Comparison of ENCODE assay signal across 9 cellular contexts in the genomic region with DNA sequence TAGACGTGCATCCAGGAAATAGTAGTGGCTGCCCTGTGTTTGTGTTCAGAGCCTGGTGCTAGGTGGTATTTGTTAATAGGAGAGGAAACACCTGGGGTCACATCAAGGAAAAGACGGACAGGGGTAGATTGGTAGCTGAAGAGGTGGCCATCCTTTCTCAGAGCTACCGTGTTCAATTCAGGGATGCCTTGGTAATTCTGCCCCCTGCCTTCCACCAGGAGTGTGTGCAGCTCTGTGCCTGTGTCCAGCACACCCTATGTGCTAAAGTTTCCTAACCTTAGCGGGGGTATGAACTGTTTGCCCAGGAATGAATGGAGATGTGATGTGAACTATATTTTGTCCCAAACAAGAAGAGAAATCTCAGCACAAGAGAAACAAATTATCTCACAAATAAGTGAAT.
DNase-seq lines count a peak whose midpoint lies in the region; ATAC-seq and TF ChIP-seq lines count a peak whose summit lies in the region.
"Had no signal": no experiment of that assay in that cellular context is flagged by ENCODE, and none has a peak within 500 bp of the region (broad histone marks: within the 10 kb centered on the region; RNA-seq: fewer than 3 reads in every experiment).

No MANE protein-coding gene starts in this region.

- peak; percentile 37; the same call in 1 of the 2 replicates for TF ChIP-seq RAD21 in SK-N-SH (IDR thresholded peaks at IDR 0.05; ENCODE audit: low read length)

- DNase-seq in SK-N-SH: no peak
- no peak for DNase-seq in ascending aorta (ENCODE audit: low spot score in 2 of 2)
- peak; percentile 49 for DNase-seq in iPS-NIHi11 (ENCODE audit: low spot score)
- DNase-seq in tibial artery: no peak
- DNase-seq in ecto neural progenitor cell (ENCODE audit: low spot score): no peak
- no peak for DNase-seq in spleen
- no peak for DNase-seq in activated naive CD4-positive, alpha-beta T cell (lab: John Stamatoyannopoulos, UW)

- H3K79me2 ChIP-seq in SK-N-SH (ENCODE audit: insufficient read depth): no peaks in the 10 kb centered on the region

- no peak overlapping the region for H3K9ac ChIP-seq in SK-N-SH

- CTCF ChIA-PET in SK-N-SH (lab: Yijun Ruan, JAX): interaction anchor here (1.0 to 2.3 kb wide), 4 partner anchors 10 to 112 kb away, joined by 3 to 10 read pairs (median 5); no protein-coding TSS in a partner anchor

- POLR2A ChIA-PET in SK-N-SH (lab: Yijun Ruan, JAX): no interaction called here

- no peak for TF ChIP-seq POLR2A in spleen (IDR thresholded peaks at IDR 0.05)

- H3K36me3 ChIP-seq in SK-N-SH (replicated peaks in 1 of 2; ENCODE audit: control insufficient read depth in 1 of 2, insufficient read depth in 2 of 2, low read length in 1 of 2) (no peaks in the 10 kb centered on the region), ascending aorta (no peaks in the 10 kb centered on the region), tibial artery (no peaks in the 10 kb centered on the region), spleen (no peaks in the 10 kb centered on the region)
- H3K36me3 ChIP-seq: HAP-1 had no signal

- TF ChIP-seq EP300 in SK-N-SH (IDR thresholded peaks at IDR 0.05; ENCODE audit: borderline replicate concordance in 1 of 2, low read depth in 1 of 2, low read length in 1 of 2): no peak

- TF ChIP-seq CTCF in SK-N-SH (IDR thresholded peaks at IDR 0.05): peak; percentile 28; the same call in 1 of the 2 replicates
- TF ChIP-seq CTCF in ascending aorta (IDR thresholded peaks at IDR 0.05): peak; percentile 41 to 66 (median 51)
- peak; percentile 50 to 61 for TF ChIP-seq CTCF in tibial artery (IDR thresholded peaks at IDR 0.05)
- TF ChIP-seq CTCF in spleen (IDR thresholded peaks at IDR 0.05 in 8 of 11, conservative IDR thresholded peaks at IDR 0.05 in 3 of 11): peak in 1 of 11 experiments; percentile 14

- no peaks in the 10 kb centered on the region for H3K9me2 ChIP-seq in SK-N-SH

- intact Hi-C loops in ascending aorta (cut with DNase I) (loop anchor here (1.0 kb wide), 1 partner anchor 81 kb away; no protein-coding TSS in a partner anchor), tibial artery (cut with DNase I; ENCODE audit: low total_unique reads) (loop anchor here (5.0 kb wide), 1 partner anchor 82 kb away; no protein-coding TSS in a partner anchor), spleen (cut with DNase I; ENCODE audit: low total_unique reads) (no loop called here)

- H3K27me3 ChIP-seq in SK-N-SH (ENCODE audit: insufficient read depth) (no peaks in the 10 kb centered on the region), ascending aorta (no peaks in the 10 kb centered on the region), tibial artery (no peaks in the 10 kb centered on the region), spleen (replicated peaks in 1 of 7) (peaks cover 0 to 59% (median 0%) of the 10 kb centered on the region in 7 donors)

- no peak overlapping the region for H2AFZ ChIP-seq in SK-N-SH (ENCODE audit: low read depth)

- ATAC-seq in SK-N-SH treated with all-trans-retinoic acid at 6 μM for 48 hours: no peak

- H3K4me1 ChIP-seq in SK-N-SH (ENCODE audit: control insufficient read depth in 1 of 2, insufficient read depth in 2 of 2, low read depth in 1 of 2, low read length in 1 of 2) (no peaks in the 10 kb centered on the region), ascending aorta (no peaks in the 10 kb centered on the region), tibial artery (no peaks in the 10 kb centered on the region), spleen (no peaks in the 10 kb centered on the region)
- H3K4me1 ChIP-seq: HAP-1 had no signal

- H3K4me3 ChIP-seq in SK-N-SH (ENCODE audit: low read depth in 2 of 2, low read length in 1 of 2): no peak overlapping the region
- H3K4me3 ChIP-seq in ascending aorta: no peak overlapping the region
- no peak overlapping the region for H3K4me3 ChIP-seq in tibial artery
- no peak overlapping the region for H3K4me3 ChIP-seq in spleen
- H3K4me3 ChIP-seq: HAP-1 had no signal

- 7% methylated on average over 3 of the region's 4 CpGs for WGBS in SK-N-SH (ENCODE audit: low lambda C conversion rate)
- WGBS in spleen, 5 donors: 34 to 44% (median 37%) methylated on average over 4 of the region's 4 CpGs

- H3K27ac ChIP-seq in SK-N-SH (ENCODE audit: low read depth in 2 of 2, low read length in 1 of 2): no peak overlapping the region
- no peak overlapping the region for H3K27ac ChIP-seq in ascending aorta
- no peak overlapping the region for H3K27ac ChIP-seq in tibial artery
- H3K27ac ChIP-seq in spleen: no peak overlapping the region

- H4K20me1 ChIP-seq in SK-N-SH (ENCODE audit: insufficient read depth): no peaks in the 10 kb centered on the region

- H3K4me2 ChIP-seq in SK-N-SH: no peak overlapping the region

- H3K9me3 ChIP-seq in SK-N-SH: no peaks in the 10 kb centered on the region
- no peaks in the 10 kb centered on the region for H3K9me3 ChIP-seq in ascending aorta
- no peaks in the 10 kb centered on the region for H3K9me3 ChIP-seq in tibial artery
- peaks cover 0 to 5% (median 0%) of the 10 kb centered on the region in 8 donors for H3K9me3 ChIP-seq in spleen
- H3K9me3 ChIP-seq: HAP-1 had no signal

- no peaks in the 10 kb centered on the region for H3F3A ChIP-seq in SK-N-SH (replicated peaks; ENCODE audit: insufficient read depth)

TF ChIP-seq in SK-N-SH, 30 proteins besides CTCF, POLR2A, EP300 and RAD21 (continues in another document):
- TF ChIP-seq GABPA (IDR thresholded peaks at IDR 0.05; ENCODE audit: low read depth) (no peak), TAF1 (IDR thresholded peaks at IDR 0.05; ENCODE audit: borderline replicate concordance, low read depth, low read length) (no peak), RCOR1 (IDR thresholded peaks at IDR 0.05; ENCODE audit: low read length) (no peak), FOXM1 (IDR thresholded peaks at IDR 0.05; ENCODE audit: low read depth) (no peak), SMC3 (IDR thresholded peaks at IDR 0.05; ENCODE audit: low read depth, low read length) (no peak), YY1 (IDR thresholded peaks at IDR 0.05; ENCODE audit: low read depth) (no peak), JUND (IDR thresholded peaks at IDR 0.05) (no peak), RFX5 (IDR thresholded peaks at IDR 0.05; ENCODE audit: low read length) (no peak), POLR2AphosphoS5 (IDR thresholded peaks at IDR 0.05; ENCODE audit: low read depth, low read length) (no peak), FOSL2 (IDR thresholded peaks at IDR 0.05; ENCODE audit: borderline replicate concordance, low read depth) (no peak), TEAD4 (IDR thresholded peaks at IDR 0.05; ENCODE audit: borderline replicate concordance, insufficient read depth) (no peak), NFIC (IDR thresholded peaks at IDR 0.05; ENCODE audit: borderline replicate concordance) (no peak), FOXJ3 (CRISPR knock-in tag; IDR thresholded peaks at IDR 0.05) (no peak), NRF1 (IDR thresholded peaks at IDR 0.05; ENCODE audit: low read depth, low read length) (no peak), CHD2 (IDR thresholded peaks at IDR 0.05; ENCODE audit: low read length, partially characterized antibody) (no peak)
- TF ChIP-seq, protein P1, sequence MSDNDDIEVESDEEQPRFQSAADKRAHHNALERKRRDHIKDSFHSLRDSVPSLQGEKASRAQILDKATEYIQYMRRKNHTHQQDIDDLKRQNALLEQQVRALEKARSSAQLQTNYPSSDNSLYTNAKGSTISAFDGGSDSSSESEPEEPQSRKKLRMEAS (IDR thresholded peaks at IDR 0.05; ENCODE audit: low read depth): no peak

TF ChIP-seq in SK-N-SH treated with all-trans-retinoic acid at 6 μM for 48 hours, 23 proteins besides CTCF, POLR2A, EP300 and RAD21 (continues in another document):
- no peak for TF ChIP-seq ZFP30 (CRISPR knock-in tag; IDR thresholded peaks at IDR 0.05)
- TF ChIP-seq, protein P2, sequence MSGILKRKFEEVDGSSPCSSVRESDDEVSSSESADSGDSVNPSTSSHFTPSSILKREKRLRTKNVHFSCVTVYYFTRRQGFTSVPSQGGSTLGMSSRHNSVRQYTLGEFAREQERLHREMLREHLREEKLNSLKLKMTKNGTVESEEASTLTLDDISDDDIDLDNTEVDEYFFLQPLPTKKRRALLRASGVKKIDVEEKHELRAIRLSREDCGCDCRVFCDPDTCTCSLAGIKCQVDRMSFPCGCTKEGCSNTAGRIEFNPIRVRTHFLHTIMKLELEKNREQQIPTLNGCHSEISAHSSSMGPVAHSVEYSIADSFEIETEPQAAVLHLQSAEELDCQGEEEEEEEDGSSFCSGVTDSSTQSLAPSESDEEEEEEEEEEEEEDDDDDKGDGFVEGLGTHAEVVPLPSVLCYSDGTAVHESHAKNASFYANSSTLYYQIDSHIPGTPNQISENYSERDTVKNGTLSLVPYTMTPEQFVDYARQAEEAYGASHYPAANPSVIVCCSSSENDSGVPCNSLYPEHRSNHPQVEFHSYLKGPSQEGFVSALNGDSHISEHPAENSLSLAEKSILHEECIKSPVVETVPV (CRISPR knock-in tag; IDR thresholded peaks at IDR 0.05): no peak
- TF ChIP-seq BACH2 (CRISPR knock-in tag; IDR thresholded peaks at IDR 0.05; ENCODE audit: borderline replicate concordance): no peak
- no peak for TF ChIP-seq RARB (CRISPR knock-in tag; IDR thresholded peaks at IDR 0.05)
- TF ChIP-seq, protein P3, sequence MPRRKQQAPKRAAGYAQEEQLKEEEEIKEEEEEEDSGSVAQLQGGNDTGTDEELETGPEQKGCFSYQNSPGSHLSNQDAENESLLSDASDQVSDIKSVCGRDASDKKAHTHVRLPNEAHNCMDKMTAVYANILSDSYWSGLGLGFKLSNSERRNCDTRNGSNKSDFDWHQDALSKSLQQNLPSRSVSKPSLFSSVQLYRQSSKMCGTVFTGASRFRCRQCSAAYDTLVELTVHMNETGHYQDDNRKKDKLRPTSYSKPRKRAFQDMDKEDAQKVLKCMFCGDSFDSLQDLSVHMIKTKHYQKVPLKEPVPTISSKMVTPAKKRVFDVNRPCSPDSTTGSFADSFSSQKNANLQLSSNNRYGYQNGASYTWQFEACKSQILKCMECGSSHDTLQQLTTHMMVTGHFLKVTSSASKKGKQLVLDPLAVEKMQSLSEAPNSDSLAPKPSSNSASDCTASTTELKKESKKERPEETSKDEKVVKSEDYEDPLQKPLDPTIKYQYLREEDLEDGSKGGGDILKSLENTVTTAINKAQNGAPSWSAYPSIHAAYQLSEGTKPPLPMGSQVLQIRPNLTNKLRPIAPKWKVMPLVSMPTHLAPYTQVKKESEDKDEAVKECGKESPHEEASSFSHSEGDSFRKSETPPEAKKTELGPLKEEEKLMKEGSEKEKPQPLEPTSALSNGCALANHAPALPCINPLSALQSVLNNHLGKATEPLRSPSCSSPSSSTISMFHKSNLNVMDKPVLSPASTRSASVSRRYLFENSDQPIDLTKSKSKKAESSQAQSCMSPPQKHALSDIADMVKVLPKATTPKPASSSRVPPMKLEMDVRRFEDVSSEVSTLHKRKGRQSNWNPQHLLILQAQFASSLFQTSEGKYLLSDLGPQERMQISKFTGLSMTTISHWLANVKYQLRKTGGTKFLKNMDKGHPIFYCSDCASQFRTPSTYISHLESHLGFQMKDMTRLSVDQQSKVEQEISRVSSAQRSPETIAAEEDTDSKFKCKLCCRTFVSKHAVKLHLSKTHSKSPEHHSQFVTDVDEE (CRISPR knock-in tag; IDR thresholded peaks at IDR 0.05): no peak
